ENCODE assay signal across 8 cellular contexts in genomic region chr17:28953444-28954118, GRCh38. TPM values are rescaled to one million over a fixed set of nuclear protein-coding genes. Genes with fewer than 3 reads are reported as not detected.
DNase-seq lines count a peak whose midpoint lies in the region; ATAC-seq and TF ChIP-seq lines count a peak whose summit lies in the region.

No MANE protein-coding gene starts in this region.

- H3K36me3 ChIP-seq in BE2C (no peaks in the 10 kb centered on the region), adipocyte (ENCODE audit: control insufficient read depth, insufficient read depth, low read length, severe bottlenecking) (no peaks in the 10 kb centered on the region)

- DNase-seq in BE2C (peak; percentile 56), RKO (ENCODE audit: low spot score) (peak; percentile 48), adipocyte (ENCODE audit: low read depth) (peak; percentile 76), islet precursor cell (peak; percentile 85), LoVo (ENCODE audit: low spot score) (no peak)
- peak; percentile 25 for DNase-seq in stimulated activated CD8-positive, alpha-beta memory T cell treated with anti-CD3 and anti-CD28 coated beads, Interleukin-12 subunit alpha, Interleukin-12 subunit beta, amount 100 ng/mL, for 1 hour (ENCODE audit: low read depth)

- H3K27me3 ChIP-seq in BE2C: no peaks in the 10 kb centered on the region
- H3K27me3 ChIP-seq in adipocyte (replicated peaks; ENCODE audit: control insufficient read depth, insufficient read depth, low read length): no peaks in the 10 kb centered on the region

- H3K9me3 ChIP-seq in BE2C (no peaks in the 10 kb centered on the region), adipocyte (ENCODE audit: control insufficient read depth, low read length) (no peaks in the 10 kb centered on the region)

- TF ChIP-seq CTCF in BE2C (IDR thresholded peaks at IDR 0.05; ENCODE audit: low read depth, low read length) (peak; percentile 73), GM12875 (IDR thresholded peaks at IDR 0.05; ENCODE audit: borderline replicate concordance, insufficient read depth, low read depth, low read length) (peak; percentile 88)

- no peak overlapping the region for H3K9ac ChIP-seq in adipocyte (ENCODE audit: low read length)

- H3K4me1 ChIP-seq in BE2C (peaks cover 5% of the 10 kb centered on the region), adipocyte (ENCODE audit: control insufficient read depth, insufficient read depth, low read length) (peaks cover 6% of the 10 kb centered on the region)

- H3K4me3 ChIP-seq in BE2C (ENCODE audit: low read depth, low read length): no peak overlapping the region
- H3K4me3 ChIP-seq in GM12875 (ENCODE audit: low read depth, low read length): no peak overlapping the region
- no peak overlapping the region for H3K4me3 ChIP-seq in adipocyte (ENCODE audit: low read length)

- no peak for ATAC-seq in GM18519 (IDR thresholded peaks at IDR 0.05; ENCODE audit: low FRiP score, unreplicated experiment)

RNA-seq across cellular contexts. Expression of gene PHF12, which starts 2.3 kb away (rescaled TPM):
- 43.0 TPM for polyA plus RNA-seq in BE2C (2012; ENCODE audit: insufficient read depth, insufficient read length, low read depth)

RNA-seq across cellular contexts. Expression of gene DHRS13, which starts 50.7 kb away (rescaled TPM):
- polyA plus RNA-seq in BE2C (2012; ENCODE audit: insufficient read depth, insufficient read length, low read depth): 14.8 TPM

RNA-seq across cellular contexts. Expression of gene SEZ6, which starts 52.3 kb away (rescaled TPM):
- polyA plus RNA-seq in BE2C (2012; ENCODE audit: insufficient read depth, insufficient read length, low read depth): 74.4 TPM

RNA-seq across cellular contexts. Expression of gene FLOT2, which starts 56.0 kb away (rescaled TPM):
- polyA plus RNA-seq in BE2C (2012; ENCODE audit: insufficient read depth, insufficient read length, low read depth): 53.5 TPM
